In the genomic region with DNA sequence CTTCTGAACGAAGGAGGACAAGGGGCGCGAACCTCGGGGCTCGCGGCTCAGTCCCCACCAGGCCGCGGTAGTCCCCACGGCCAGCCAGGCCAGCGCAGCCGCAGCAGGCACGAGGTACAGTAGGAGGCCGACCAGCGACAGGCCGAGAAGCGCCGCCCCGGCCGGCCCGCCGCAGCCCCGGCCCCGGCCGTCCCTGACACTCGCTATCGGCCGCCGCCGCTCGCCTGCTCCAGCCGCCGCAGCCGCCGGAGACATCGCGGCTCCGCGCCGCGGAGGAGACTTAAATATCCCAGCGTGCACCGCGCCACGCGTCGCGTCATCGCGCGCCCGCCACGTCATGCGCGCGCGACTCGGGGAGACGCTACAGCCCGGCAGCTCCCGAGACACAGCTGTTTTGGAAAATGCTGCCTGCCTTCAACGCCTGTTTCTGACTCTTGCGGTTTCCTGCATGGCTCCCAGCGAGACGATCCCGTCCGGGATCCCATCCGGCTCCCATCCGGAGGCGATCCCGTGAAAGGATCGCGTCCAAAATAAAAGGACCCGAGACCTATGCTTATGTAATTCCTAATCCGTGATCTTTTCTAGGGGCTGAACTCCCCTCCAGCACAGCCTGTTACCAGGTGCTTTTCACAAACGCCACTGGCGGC, we compare ENCODE assay signal across 10 cellular contexts. TPM values are rescaled to one million over a fixed set of nuclear protein-coding genes. Genes with fewer than 3 reads are reported as not detected.
DNase-seq lines count a peak whose midpoint lies in the region; ATAC-seq and TF ChIP-seq lines count a peak whose summit lies in the region.
"Not testable (repeated sequence)": the region's sequence is repeated elsewhere in the genome, so short reads cannot be mapped to it uniquely, and the experiment has no call there.
"Had no signal": no experiment of that assay in that cellular context is flagged by ENCODE, and none has a peak within 500 bp of the region (broad histone marks: within the 10 kb centered on the region; RNA-seq: fewer than 3 reads in every experiment).

No MANE protein-coding gene starts in this region.

- not testable (repeated sequence) for TF ChIP-seq CTCF in AG09309 (IDR thresholded peaks at IDR 0.05; ENCODE audit: control insufficient read depth, insufficient read depth, low read depth, low read length, missing control alignments); chondrocyte (IDR thresholded peaks at IDR 0.05); psoas muscle (IDR thresholded peaks at IDR 0.05)

- intact Hi-C loops in activated CD4-positive, alpha-beta T cell treated with anti-CD3 and anti-CD28 coated beads, Interleukin-2, amount 10 ng/mL, durations not matched to agents 24 days and 14 days (cut with micrococcal nuclease); psoas muscle (cut with DNase I): not testable (repeated sequence)

- ATAC-seq in GM19023 (IDR thresholded peaks at IDR 0.05; ENCODE audit: unreplicated experiment) (peak; percentile 86), HG02885 (IDR thresholded peaks at IDR 0.05; ENCODE audit: poor library complexity, unreplicated experiment) (peak; percentile 88), psoas muscle (peak; percentile 96 to 98 (median 98))

- not testable (repeated sequence) for H3K9me3 Mint-ChIP-seq in activated CD4-positive, alpha-beta T cell treated with anti-CD3 and anti-CD28 coated beads, Interleukin-2, amount 10 ng/mL, durations not matched to agents 24 days and 14 days; chondrocyte (ENCODE audit: low read depth)

- 0 to 1% (median 0%) methylated on average over 19 to 42 of the region's 76 CpGs for WGBS in psoas muscle, 3 donors

- H3K27ac Mint-ChIP-seq in activated CD4-positive, alpha-beta T cell treated with anti-CD3 and anti-CD28 coated beads, Interleukin-2, amount 10 ng/mL, durations not matched to agents 24 days and 14 days: peak overlapping the region; percentile 91
- H3K27ac Mint-ChIP-seq in chondrocyte (ENCODE audit: unreplicated experiment): peak overlapping the region; percentile 97

- not testable (repeated sequence) for DNase-seq in AG09309 (ENCODE audit: low read depth); chondrocyte (ENCODE audit: low spot score); psoas muscle
- DNase-seq in NAMALWA (ENCODE audit: low spot score): peak; percentile 55
- DNase-seq in activated CD4-positive, alpha-beta T cell treated with anti-CD3 and anti-CD28 coated beads, Interleukin-2, amount 10 ng/mL, durations not matched to agents 24 days and 14 days: peak; percentile 85

- not testable (repeated sequence) for H3K9me3 ChIP-seq in iPS-18a (ENCODE audit: control insufficient read depth, low read depth, low read length); psoas muscle

- H3K27me3 Mint-ChIP-seq in activated CD4-positive, alpha-beta T cell treated with anti-CD3 and anti-CD28 coated beads, Interleukin-2, amount 10 ng/mL, durations not matched to agents 24 days and 14 days; chondrocyte (ENCODE audit: low read depth): not testable (repeated sequence)

- H3K36me3 ChIP-seq in iPS-18a (ENCODE audit: control insufficient read depth, low read depth, low read length): peaks cover 24% of the 10 kb centered on the region
- peaks cover 0 to 34% of the 10 kb centered on the region in 2 donors for H3K36me3 ChIP-seq in psoas muscle (ENCODE audit: insufficient read depth in 1 of 2, low read depth in 1 of 2)

- H3K27ac ChIP-seq in iPS-18a (ENCODE audit: low read length): not testable (repeated sequence)
- peak overlapping the region; percentile 86 for H3K27ac ChIP-seq in psoas muscle

- H3K4me3 ChIP-seq in AG09309 (ENCODE audit: control insufficient read depth, low read depth, low read length) (peak overlapping the region; percentile 51), iPS-18a (ENCODE audit: low read length) (peak overlapping the region; percentile 63), psoas muscle (peak overlapping the region; percentile 71)

- H3K4me3 Mint-ChIP-seq in activated CD4-positive, alpha-beta T cell treated with anti-CD3 and anti-CD28 coated beads, Interleukin-2, amount 10 ng/mL, durations not matched to agents 24 days and 14 days: peak overlapping the region; percentile 91
- peak overlapping the region; percentile 84 for H3K4me3 Mint-ChIP-seq in chondrocyte (ENCODE audit: unreplicated experiment)

- H3K4me1 ChIP-seq in iPS-18a (ENCODE audit: control insufficient read depth, low read depth, low read length); psoas muscle: not testable (repeated sequence)

- H3K4me1 Mint-ChIP-seq in activated CD4-positive, alpha-beta T cell treated with anti-CD3 and anti-CD28 coated beads, Interleukin-2, amount 10 ng/mL, durations not matched to agents 24 days and 14 days; chondrocyte (ENCODE audit: low read depth): not testable (repeated sequence)

- peak overlapping the region; percentile 56 for H3K9ac ChIP-seq in iPS-18a (ENCODE audit: low read length)

- H3K36me3 Mint-ChIP-seq in activated CD4-positive, alpha-beta T cell treated with anti-CD3 and anti-CD28 coated beads, Interleukin-2, amount 10 ng/mL, durations not matched to agents 24 days and 14 days (ENCODE audit: low read depth): peaks cover 27% of the 10 kb centered on the region
- H3K36me3 Mint-ChIP-seq in chondrocyte (ENCODE audit: low read depth): peaks cover 16% of the 10 kb centered on the region

- not testable (repeated sequence) for H3K27me3 ChIP-seq in iPS-18a (ENCODE audit: control insufficient read depth, insufficient read depth, low read length); psoas muscle (ENCODE audit: insufficient read depth in 3 of 3, low read length in 2 of 3)

RNA-seq across cellular contexts. Expression of a gene that starts 43.5 kb away (rescaled TPM):
- 90.1 and 93.6 TPM in 2 replicates for total RNA-seq in activated CD4-positive, alpha-beta T cell treated with anti-CD3 and anti-CD28 coated beads, Interleukin-2, amount 10 ng/mL, durations not matched to agents 24 days and 14 days
- total RNA-seq in chondrocyte (40.7 to 41.4 TPM (median 41.1 TPM) in 3 replicates), psoas muscle (10 to 100 TPM; 19.4 to 29.3 (median 23.1) TPM)
- polyA plus RNA-seq in psoas muscle: 10 to 100 TPM in 1 of 3 donors, 1 to 10 TPM in 2; 7.9 to 18.8 (median 9.2) TPM

RNA-seq across cellular contexts. Expression of a gene that starts 47.2 kb away (rescaled TPM):
- 3.8 and 5.8 TPM in 2 replicates for total RNA-seq in activated CD4-positive, alpha-beta T cell treated with anti-CD3 and anti-CD28 coated beads, Interleukin-2, amount 10 ng/mL, durations not matched to agents 24 days and 14 days
- total RNA-seq in chondrocyte (3.1 to 6.6 TPM (median 3.5 TPM) in 3 replicates), psoas muscle (under 1 TPM in 3 of 4 donors, not detected in 1; 0.27 to 0.92 (median 0.36) TPM)
- polyA plus RNA-seq in psoas muscle: under 1 TPM; 0.13 to 0.79 (median 0.44) TPM

RNA-seq across cellular contexts. Expression of a gene that starts 49.5 kb away (rescaled TPM):
- total RNA-seq in activated CD4-positive, alpha-beta T cell treated with anti-CD3 and anti-CD28 coated beads, Interleukin-2, amount 10 ng/mL, durations not matched to agents 24 days and 14 days: 0.14 TPM in 1 of 2 replicates, not detected in the other
- not detected in 3 replicates for total RNA-seq in chondrocyte
- under 1 TPM in 1 of 4 donors, not detected in 3; 0.28 TPM for total RNA-seq in psoas muscle
- under 1 TPM in 1 of 3 donors, not detected in 2; 0.01 TPM for polyA plus RNA-seq in psoas muscle
- total RNA-seq: mesenteric fat pad; T-helper 2 cell treated with Interferon-gamma antibody and Interleukin-4, amounts not matched to agents 100 ng/mL and 5 ng/mL, for 36 hours had no signal
